23 cellular contexts compared by ENCODE assay signal in genomic region chr2:231668981-231669380, GRCh38.
"Had no signal": no experiment of that assay in that cellular context is flagged by ENCODE, and none has a peak within 500 bp of the region (broad histone marks: within the 10 kb centered on the region; RNA-seq: fewer than 3 reads in every experiment).

No MANE protein-coding gene starts in this region.

- H3K27ac Mint-ChIP-seq: activated naive CD8-positive, alpha-beta T cell treated with anti-CD3 and anti-CD28 coated beads, Interleukin-2, amount 50 U/mL, for 24 hours; endodermal cell; natural killer cell treated with Interleukin-12 subunit alpha and Interleukin-12 subunit beta and Interleukin-15 and Interleukin-18, amount 100 ng/mL, for 72 hours; T-helper 2 cell treated with Interferon-gamma antibody and Interleukin-4, amounts not matched to agents 5 μg/mL and 100 μg/mL, for 36 hours had no signal

- DNase-seq: activated CD4-positive, alpha-beta T cell treated with anti-CD3 and anti-CD28 coated beads, Interleukin-2, amount 50 U/mL, for 1 hour; activated CD8-positive, alpha-beta memory T cell treated with anti-CD3 and anti-CD28 coated beads for 24 hours; activated naive CD4-positive, alpha-beta T cell treated with Interleukin-2 at 50 U/mL for 16 hours; activated naive CD8-positive, alpha-beta T cell treated with anti-CD3 and anti-CD28 coated beads, Interleukin-2, amount 50 U/mL, for 24 hours; aorta; cerebellar nuclear complex; dermis blood vessel endothelial cell; endodermal cell; erythroblast; hypothalamus; left ventricle myocardium superior; mesenchymal stem cell; right cardiac atrium; small intestine; stimulated activated CD4-positive, alpha-beta T cell treated with anti-CD3 and anti-CD28 coated beads, Interleukin-4, amount 100 ng/mL, for 4 hours; stimulated activated CD8-positive, alpha-beta memory T cell treated with anti-CD3 and anti-CD28 coated beads, Interleukin-4, amount 100 ng/mL, for 48 hours; stomach; SW 1271 had no signal

- H3K4me3 ChIP-seq: stomach, thoracic aorta had no signal

- H3K9me3 Mint-ChIP-seq: activated naive CD8-positive, alpha-beta T cell treated with anti-CD3 and anti-CD28 coated beads, Interleukin-2, amount 50 U/mL, for 24 hours; endodermal cell; natural killer cell treated with Interleukin-12 subunit alpha and Interleukin-12 subunit beta and Interleukin-15 and Interleukin-18, amount 100 ng/mL, for 72 hours; T-helper 2 cell treated with Interferon-gamma antibody and Interleukin-4, amounts not matched to agents 5 μg/mL and 100 μg/mL, for 36 hours had no signal

- H3K36me3 ChIP-seq: stomach, thoracic aorta had no signal

- ATAC-seq: activated CD4-positive, CD25-positive, alpha-beta regulatory T cell treated with anti-CD3 and anti-CD28 coated beads, Interleukin-2, amount 50 U/mL, for 24 hours; activated naive CD8-positive, alpha-beta T cell treated with anti-CD3 and anti-CD28 coated beads, Interleukin-2, amount 50 U/mL, for 24 hours; left ventricle myocardium superior; natural killer cell treated with Interleukin-12 subunit alpha and Interleukin-12 subunit beta and Interleukin-15 and Interleukin-18, amount 100 ng/mL, for 72 hours; right cardiac atrium had no signal

- H3K27me3 Mint-ChIP-seq: activated naive CD8-positive, alpha-beta T cell treated with anti-CD3 and anti-CD28 coated beads, Interleukin-2, amount 50 U/mL, for 24 hours; natural killer cell treated with Interleukin-12 subunit alpha and Interleukin-12 subunit beta and Interleukin-15 and Interleukin-18, amount 100 ng/mL, for 72 hours; progenitor cell of endocrine pancreas had no signal

- H3K36me3 Mint-ChIP-seq: natural killer cell treated with Interleukin-12 subunit alpha and Interleukin-12 subunit beta and Interleukin-15 and Interleukin-18, amount 100 ng/mL, for 72 hours had no signal

- H3K4me3 Mint-ChIP-seq: activated naive CD8-positive, alpha-beta T cell treated with anti-CD3 and anti-CD28 coated beads, Interleukin-2, amount 50 U/mL, for 24 hours; endodermal cell; natural killer cell treated with Interleukin-12 subunit alpha and Interleukin-12 subunit beta and Interleukin-15 and Interleukin-18, amount 100 ng/mL, for 72 hours; T-helper 2 cell treated with Interferon-gamma antibody and Interleukin-4, amounts not matched to agents 5 μg/mL and 100 μg/mL, for 36 hours had no signal

- H3K9me3 ChIP-seq: stomach, thoracic aorta had no signal

- H3K27me3 ChIP-seq: stomach had no signal
